In the genomic region with DNA sequence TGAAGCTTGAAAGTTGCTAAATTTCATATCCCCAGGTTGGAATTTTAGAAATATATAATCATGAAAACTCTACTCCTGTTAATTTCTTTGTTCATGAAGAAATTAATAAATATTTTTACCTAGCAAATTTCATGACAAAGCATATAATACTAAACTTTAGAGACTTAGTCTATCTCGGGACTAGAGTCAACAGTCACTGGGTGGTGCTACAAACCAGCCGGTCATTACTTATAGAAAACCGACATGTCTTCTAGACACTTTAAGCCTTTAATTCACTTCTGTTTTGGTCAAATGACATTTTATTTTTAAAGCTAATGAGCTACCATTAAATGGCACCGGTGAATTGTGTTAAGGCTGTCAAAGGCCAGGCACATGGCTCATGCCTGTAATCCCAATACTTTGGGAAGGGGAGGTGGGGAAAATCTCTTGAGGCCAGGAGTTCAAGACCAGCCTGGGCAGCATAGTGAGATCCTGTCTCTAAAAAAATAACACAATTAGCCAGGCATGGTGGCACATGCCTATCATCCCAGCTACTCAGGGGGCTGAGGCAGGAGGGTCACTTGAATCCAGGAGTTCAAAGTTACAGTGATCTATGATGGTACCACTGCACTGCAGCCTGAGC, we compare ENCODE assay signal across 1 cellular context.
TF ChIP-seq lines count a peak whose summit lies in the region.

No MANE protein-coding gene starts in this region.

TF ChIP-seq in H1, 55 proteins besides CTCF, POLR2A, EP300 and RAD21 (continued from another document):
- TF ChIP-seq, protein P1, sequence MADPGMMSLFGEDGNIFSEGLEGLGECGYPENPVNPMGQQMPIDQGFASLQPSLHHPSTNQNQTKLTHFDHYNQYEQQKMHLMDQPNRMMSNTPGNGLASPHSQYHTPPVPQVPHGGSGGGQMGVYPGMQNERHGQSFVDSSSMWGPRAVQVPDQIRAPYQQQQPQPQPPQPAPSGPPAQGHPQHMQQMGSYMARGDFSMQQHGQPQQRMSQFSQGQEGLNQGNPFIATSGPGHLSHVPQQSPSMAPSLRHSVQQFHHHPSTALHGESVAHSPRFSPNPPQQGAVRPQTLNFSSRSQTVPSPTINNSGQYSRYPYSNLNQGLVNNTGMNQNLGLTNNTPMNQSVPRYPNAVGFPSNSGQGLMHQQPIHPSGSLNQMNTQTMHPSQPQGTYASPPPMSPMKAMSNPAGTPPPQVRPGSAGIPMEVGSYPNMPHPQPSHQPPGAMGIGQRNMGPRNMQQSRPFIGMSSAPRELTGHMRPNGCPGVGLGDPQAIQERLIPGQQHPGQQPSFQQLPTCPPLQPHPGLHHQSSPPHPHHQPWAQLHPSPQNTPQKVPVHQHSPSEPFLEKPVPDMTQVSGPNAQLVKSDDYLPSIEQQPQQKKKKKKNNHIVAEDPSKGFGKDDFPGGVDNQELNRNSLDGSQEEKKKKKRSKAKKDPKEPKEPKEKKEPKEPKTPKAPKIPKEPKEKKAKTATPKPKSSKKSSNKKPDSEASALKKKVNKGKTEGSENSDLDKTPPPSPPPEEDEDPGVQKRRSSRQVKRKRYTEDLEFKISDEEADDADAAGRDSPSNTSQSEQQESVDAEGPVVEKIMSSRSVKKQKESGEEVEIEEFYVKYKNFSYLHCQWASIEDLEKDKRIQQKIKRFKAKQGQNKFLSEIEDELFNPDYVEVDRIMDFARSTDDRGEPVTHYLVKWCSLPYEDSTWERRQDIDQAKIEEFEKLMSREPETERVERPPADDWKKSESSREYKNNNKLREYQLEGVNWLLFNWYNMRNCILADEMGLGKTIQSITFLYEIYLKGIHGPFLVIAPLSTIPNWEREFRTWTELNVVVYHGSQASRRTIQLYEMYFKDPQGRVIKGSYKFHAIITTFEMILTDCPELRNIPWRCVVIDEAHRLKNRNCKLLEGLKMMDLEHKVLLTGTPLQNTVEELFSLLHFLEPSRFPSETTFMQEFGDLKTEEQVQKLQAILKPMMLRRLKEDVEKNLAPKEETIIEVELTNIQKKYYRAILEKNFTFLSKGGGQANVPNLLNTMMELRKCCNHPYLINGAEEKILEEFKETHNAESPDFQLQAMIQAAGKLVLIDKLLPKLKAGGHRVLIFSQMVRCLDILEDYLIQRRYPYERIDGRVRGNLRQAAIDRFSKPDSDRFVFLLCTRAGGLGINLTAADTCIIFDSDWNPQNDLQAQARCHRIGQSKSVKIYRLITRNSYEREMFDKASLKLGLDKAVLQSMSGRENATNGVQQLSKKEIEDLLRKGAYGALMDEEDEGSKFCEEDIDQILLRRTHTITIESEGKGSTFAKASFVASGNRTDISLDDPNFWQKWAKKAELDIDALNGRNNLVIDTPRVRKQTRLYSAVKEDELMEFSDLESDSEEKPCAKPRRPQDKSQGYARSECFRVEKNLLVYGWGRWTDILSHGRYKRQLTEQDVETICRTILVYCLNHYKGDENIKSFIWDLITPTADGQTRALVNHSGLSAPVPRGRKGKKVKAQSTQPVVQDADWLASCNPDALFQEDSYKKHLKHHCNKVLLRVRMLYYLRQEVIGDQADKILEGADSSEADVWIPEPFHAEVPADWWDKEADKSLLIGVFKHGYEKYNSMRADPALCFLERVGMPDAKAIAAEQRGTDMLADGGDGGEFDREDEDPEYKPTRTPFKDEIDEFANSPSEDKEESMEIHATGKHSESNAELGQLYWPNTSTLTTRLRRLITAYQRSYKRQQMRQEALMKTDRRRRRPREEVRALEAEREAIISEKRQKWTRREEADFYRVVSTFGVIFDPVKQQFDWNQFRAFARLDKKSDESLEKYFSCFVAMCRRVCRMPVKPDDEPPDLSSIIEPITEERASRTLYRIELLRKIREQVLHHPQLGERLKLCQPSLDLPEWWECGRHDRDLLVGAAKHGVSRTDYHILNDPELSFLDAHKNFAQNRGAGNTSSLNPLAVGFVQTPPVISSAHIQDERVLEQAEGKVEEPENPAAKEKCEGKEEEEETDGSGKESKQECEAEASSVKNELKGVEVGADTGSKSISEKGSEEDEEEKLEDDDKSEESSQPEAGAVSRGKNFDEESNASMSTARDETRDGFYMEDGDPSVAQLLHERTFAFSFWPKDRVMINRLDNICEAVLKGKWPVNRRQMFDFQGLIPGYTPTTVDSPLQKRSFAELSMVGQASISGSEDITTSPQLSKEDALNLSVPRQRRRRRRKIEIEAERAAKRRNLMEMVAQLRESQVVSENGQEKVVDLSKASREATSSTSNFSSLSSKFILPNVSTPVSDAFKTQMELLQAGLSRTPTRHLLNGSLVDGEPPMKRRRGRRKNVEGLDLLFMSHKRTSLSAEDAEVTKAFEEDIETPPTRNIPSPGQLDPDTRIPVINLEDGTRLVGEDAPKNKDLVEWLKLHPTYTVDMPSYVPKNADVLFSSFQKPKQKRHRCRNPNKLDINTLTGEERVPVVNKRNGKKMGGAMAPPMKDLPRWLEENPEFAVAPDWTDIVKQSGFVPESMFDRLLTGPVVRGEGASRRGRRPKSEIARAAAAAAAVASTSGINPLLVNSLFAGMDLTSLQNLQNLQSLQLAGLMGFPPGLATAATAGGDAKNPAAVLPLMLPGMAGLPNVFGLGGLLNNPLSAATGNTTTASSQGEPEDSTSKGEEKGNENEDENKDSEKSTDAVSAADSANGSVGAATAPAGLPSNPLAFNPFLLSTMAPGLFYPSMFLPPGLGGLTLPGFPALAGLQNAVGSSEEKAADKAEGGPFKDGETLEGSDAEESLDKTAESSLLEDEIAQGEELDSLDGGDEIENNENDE (IDR thresholded peaks at IDR 0.05; ENCODE audit: insufficient replicate concordance, low read length) = no peak
- TF ChIP-seq ATF3 (IDR thresholded peaks at IDR 0.05; ENCODE audit: insufficient read depth, low read depth, low read length) = no peak
- TF ChIP-seq RNF2 (IDR thresholded peaks at IDR 0.05; ENCODE audit: borderline replicate concordance, low read depth, low read length, missing control alignments, poor library complexity, severe bottlenecking) = no peak
